ENCODE assay signal across 9 cellular contexts in the genomic region with DNA sequence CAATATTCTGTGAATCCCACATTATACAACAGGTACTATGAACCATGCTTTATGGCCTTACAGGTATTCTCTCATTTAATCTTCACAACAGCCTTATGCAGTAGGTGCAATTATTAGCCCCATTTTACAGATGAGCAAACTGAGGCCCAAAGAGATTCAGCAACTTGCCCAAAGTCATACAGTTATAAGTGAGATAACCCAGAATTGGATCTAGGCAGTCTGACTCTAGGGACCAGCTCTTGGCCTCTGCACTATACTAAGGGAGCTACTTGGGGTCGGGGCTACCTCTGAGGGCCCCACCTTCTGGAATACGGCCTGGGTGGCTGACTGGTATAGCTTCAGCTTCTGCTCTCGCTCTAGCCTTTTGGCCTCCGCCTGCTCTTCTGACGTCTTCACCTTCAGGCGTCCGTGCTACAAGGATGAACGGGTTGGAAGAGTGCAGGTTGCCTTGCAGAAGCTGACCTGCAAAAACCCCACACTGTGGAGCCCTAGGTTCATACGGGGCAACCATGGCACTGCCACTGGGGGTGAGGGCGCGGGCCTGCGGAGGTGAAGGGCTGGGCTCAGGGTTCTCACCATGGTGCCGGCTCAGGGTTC. TPM values are rescaled to one million over a fixed set of nuclear protein-coding genes. Genes with fewer than 3 reads are reported as not detected.
DNase-seq lines count a peak whose midpoint lies in the region; ATAC-seq, FAIRE-seq and TF ChIP-seq lines count a peak whose summit lies in the region.
"Had no signal": no experiment of that assay in that cellular context is flagged by ENCODE, and none has a peak within 500 bp of the region (broad histone marks: within the 10 kb centered on the region; RNA-seq: fewer than 3 reads in every experiment).

No MANE protein-coding gene starts in this region.

- no peaks in the 10 kb centered on the region for H3K9me3 ChIP-seq in esophagus squamous epithelium
- H3K9me3 ChIP-seq in psoas muscle: no peaks in the 10 kb centered on the region

- WGBS in esophagus squamous epithelium, 2 donors: 16 to 19% methylated on average over 3 to 7 of the region's 13 CpGs
- WGBS in psoas muscle, 3 donors: 14 to 17% (median 16%) methylated on average over 13 of the region's 13 CpGs

- H3K4me1 ChIP-seq in esophagus squamous epithelium (peaks cover 11 to 94% (median 28%) of the 10 kb centered on the region in 3 donors), psoas muscle (no peaks in the 10 kb centered on the region)

- TF ChIP-seq CTCF in esophagus squamous epithelium (IDR thresholded peaks at IDR 0.05) (no peak), psoas muscle (IDR thresholded peaks at IDR 0.05) (no peak)

- H3K27me3 ChIP-seq in esophagus squamous epithelium (no peaks in the 10 kb centered on the region), psoas muscle (ENCODE audit: insufficient read depth in 3 of 3, low read length in 2 of 3) (no peaks in the 10 kb centered on the region)

- FAIRE-seq in GM12891 (lab: Jason Lieb, UNC): no peak
- no peak for FAIRE-seq in urothelium cell line (lab: Jason Lieb, UNC)
- FAIRE-seq: A204.1 had no signal

- TF ChIP-seq POLR2A in esophagus squamous epithelium (IDR thresholded peaks at IDR 0.05) (no peak), GM12891 (IDR thresholded peaks at IDR 0.05; ENCODE audit: low read depth, low read length) (no peak)

- H3K36me3 ChIP-seq in esophagus squamous epithelium: peaks cover 17 to 46% (median 25%) of the 10 kb centered on the region in 3 donors
- peaks cover 8 to 43% of the 10 kb centered on the region in 2 donors for H3K36me3 ChIP-seq in psoas muscle (ENCODE audit: insufficient read depth in 1 of 2, low read depth in 1 of 2)

- H3K4me3 ChIP-seq in esophagus squamous epithelium: peak overlapping the region; percentile 65 to 97 (median 89)
- peak overlapping the region; percentile 74 for H3K4me3 ChIP-seq in psoas muscle

- H3K27ac ChIP-seq in esophagus squamous epithelium (peak overlapping the region; percentile 95 to 100 (median 98)), psoas muscle (peak overlapping the region; percentile 92)

- peak; percentile 57 for DNase-seq in DMS153 (lab: John Stamatoyannopoulos, UW)
- no peak for DNase-seq in DMS153 treated with DMSO at 0.1 percent for 48 hours (lab: John Stamatoyannopoulos, UW; ENCODE audit: unreplicated experiment)
- DNase-seq in RKO (ENCODE audit: low spot score): peak; percentile 36
- DNase-seq in esophagus squamous epithelium (lab: John Stamatoyannopoulos, UW): no peak
- DNase-seq in psoas muscle: no peak
- no peak for DNase-seq in GM12891 (ENCODE audit: insufficient read length, low spot score)
- no peak for DNase-seq in urothelium cell line (ENCODE audit: low spot score)

- ATAC-seq in psoas muscle (peak in 1 of 4 donors; percentile 34), GM21526 (IDR thresholded peaks at IDR 0.05; ENCODE audit: low FRiP score, unreplicated experiment) (no peak)

- intact Hi-C loops in esophagus squamous epithelium (cut with DNase I): no loop called here
- intact Hi-C loops in psoas muscle (cut with DNase I): loop anchor here in 1 of 2 donors (2.0 kb wide), 1 partner anchor 28 kb away; a partner anchor contains a TSS

TF ChIP-seq in GM12891, 5 proteins besides CTCF, POLR2A, EP300 and RAD21:
- no peak for TF ChIP-seq POU2F2 (IDR thresholded peaks at IDR 0.05; ENCODE audit: low read depth, low read length)
- TF ChIP-seq SPI1 (IDR thresholded peaks at IDR 0.05; ENCODE audit: low read depth, low read length): no peak
- TF ChIP-seq PAX5 (IDR thresholded peaks at IDR 0.05; ENCODE audit: insufficient read depth, low read length, severe bottlenecking): no peak
- no peak for TF ChIP-seq POLR2AphosphoS5 (IDR thresholded peaks at IDR 0.05; ENCODE audit: low read depth, low read length)
- TF ChIP-seq TAF1 (IDR thresholded peaks at IDR 0.05; ENCODE audit: low read depth, low read length): no peak

RNA-seq across cellular contexts. Expression of a gene that starts 0.8 kb away (rescaled TPM):
- total RNA-seq in esophagus squamous epithelium (100 to 1,000 TPM in 2 of 4 donors, 10 to 100 TPM in 2; 68.9 to 171 (median 108) TPM), psoas muscle (10 to 100 TPM; 16.9 to 17.8 (median 17.3) TPM)
- 10 to 100 TPM; 15.1 to 36.2 (median 18.9) TPM for polyA plus RNA-seq in psoas muscle
- 45.4 TPM for polyA plus RNA-seq in GM12891 (2012; ENCODE audit: low read depth, missing spikeins)

RNA-seq across cellular contexts. Expression of a gene that starts 7.7 kb away (rescaled TPM):
- total RNA-seq in esophagus squamous epithelium: 1,000 to 10,000 TPM in 2 of 4 donors, 100 to 1,000 TPM in 2; 566 to 1,879 (median 1,037) TPM
- under 1 TPM in 3 of 4 donors, not detected in 1; 0.25 to 0.50 (median 0.32) TPM for total RNA-seq in psoas muscle
- 1 to 10 TPM in 1 of 3 donors, under 1 TPM in 2; 0.17 to 1.3 (median 0.86) TPM for polyA plus RNA-seq in psoas muscle
- 0.91 TPM for polyA plus RNA-seq in GM12891 (2012; ENCODE audit: low read depth, missing spikeins)

RNA-seq across cellular contexts. Expression of a gene that starts 28.2 kb away (rescaled TPM):
- 10 to 100 TPM; 46.3 to 94.3 (median 56.1) TPM for total RNA-seq in esophagus squamous epithelium
- total RNA-seq in psoas muscle: 10 to 100 TPM; 36.6 to 69.6 (median 65.2) TPM
- 100 to 1,000 TPM in 1 of 3 donors, 10 to 100 TPM in 2; 37.8 to 103 (median 48.3) TPM for polyA plus RNA-seq in psoas muscle
- polyA plus RNA-seq in GM12891 (2012; ENCODE audit: low read depth, missing spikeins): 36.6 TPM

RNA-seq across cellular contexts. Expression of a gene that starts 28.9 kb away (rescaled TPM):
- 100 to 1,000 TPM in 2 of 4 donors, 10 to 100 TPM in 2; 81.6 to 164 (median 101) TPM for total RNA-seq in esophagus squamous epithelium
- total RNA-seq in psoas muscle: 1 to 10 TPM; 1.9 to 3.4 (median 2.7) TPM
- 1 to 10 TPM; 1.5 to 6.4 (median 3.4) TPM for polyA plus RNA-seq in psoas muscle
- polyA plus RNA-seq in GM12891 (2012; ENCODE audit: low read depth, missing spikeins): 20.1 TPM

RNA-seq across cellular contexts. Expression of a gene that starts 29.0 kb away (rescaled TPM):
- total RNA-seq in esophagus squamous epithelium (10 to 100 TPM; 18.0 to 29.8 (median 25.0) TPM), psoas muscle (10 to 100 TPM; 36.7 to 38.8 (median 37.7) TPM)
- 10 to 100 TPM; 11.4 to 29.8 (median 16.1) TPM for polyA plus RNA-seq in psoas muscle
- polyA plus RNA-seq in GM12891 (2012; ENCODE audit: low read depth, missing spikeins): 17.3 TPM

Comparison
In these comparisons a context has a peak if more than half of its experiments do, and no peak if none do; other contexts are left out.
1. DNase-seq: peak in DMS153 (single experiment) and RKO (single experiment); none in DMS153 treated with DMSO at 0.1 percent for 48 hours (single experiment), esophagus squamous epithelium (single experiment), psoas muscle (0 of 2), GM12891 (single experiment) and urothelium cell line (single experiment).
2. RNA of a gene that starts 7.7 kb away (total RNA-seq): 566 to 1,879 TPM in esophagus squamous epithelium; 0.25 to 0.50 TPM in psoas muscle; every median in the first group is over 100 times any median in the second.